ENCODE assay signal across 15 cellular contexts in genomic region chr19:43229315-43229714, GRCh38. TPM values are rescaled to one million over a fixed set of nuclear protein-coding genes. Genes with fewer than 3 reads are reported as not detected.
A peak's percentile ranks its signal among the peaks of the same experiment; 100 is the strongest.
DNase-seq lines count a peak whose midpoint lies in the region; ATAC-seq, FAIRE-seq and TF ChIP-seq lines count a peak whose summit lies in the region.
"Had no signal": no experiment of that assay in that cellular context is flagged by ENCODE, and none has a peak within 500 bp of the region (broad histone marks: within the 10 kb centered on the region; RNA-seq: fewer than 3 reads in every experiment).

No MANE protein-coding gene starts in this region.

- CTCF ChIA-PET in H1 (lab: Charles Lee; ENCODE audit: partially characterized antibody): no interaction called here

- no peak overlapping the region for H3K4me2 ChIP-seq in OCI-LY3 (ENCODE audit: low read length)
- no peak overlapping the region for H3K4me2 ChIP-seq in H1 (ENCODE audit: insufficient read depth in 1 of 2, low read depth in 2 of 2, low read length in 2 of 2)
- no peak overlapping the region for H3K4me2 ChIP-seq in H9 (ENCODE audit: insufficient read depth, insufficient read length, low read length)

- H3K4ac ChIP-seq in H1 (replicated peaks; ENCODE audit: insufficient read length, low read depth, low read length) (no peak overlapping the region), H9 (ENCODE audit: low read depth, low read length) (no peak overlapping the region)

- H4K5ac ChIP-seq in H1 (ENCODE audit: insufficient read length, low read depth, low read length) (no peak overlapping the region), H9 (ENCODE audit: insufficient read length, low read depth, low read length) (no peak overlapping the region)

- H4K91ac ChIP-seq in H1 (replicated peaks; ENCODE audit: insufficient read length, low read length) (no peak overlapping the region), H9 (ENCODE audit: insufficient read length, low read depth, low read length) (no peak overlapping the region)

- TF ChIP-seq CTCF in AG09319 (IDR thresholded peaks at IDR 0.05; ENCODE audit: low read depth, low read length) (peak; percentile 15), OCI-LY3 (IDR thresholded peaks at IDR 0.05; ENCODE audit: low read depth, low read length) (peak; percentile 65), H1 (IDR thresholded peaks at IDR 0.05; ENCODE audit: control extremely low read depth in 1 of 3, insufficient read depth in 1 of 3, low read depth in 1 of 3, low read length in 3 of 3) (0 out of 4 replicates have a peak, but pooled peaks of 1 of the 3 experiments have one; percentile 6), H9 (conservative IDR thresholded peaks at IDR 0.05) (no peak)

- DNase-seq in AG09319 (ENCODE audit: extremely low read depth, low read depth) (no peak), HCEC 1CT (peak; percentile 8), H1 (ENCODE audit: low read depth in 1 of 2, low spot score in 2 of 2) (no peak), H9 (no peak), islet precursor cell (no peak)
- DNase-seq in activated CD4-positive, alpha-beta T cell treated with anti-CD3 and anti-CD28 coated beads for 4 hours: no peak
- DNase-seq: activated CD4-positive, alpha-beta T cell treated with anti-CD3 and anti-CD28 coated beads, Interleukin-2, amount 50 U/mL, for 4 hours; immature natural killer cell; NCI-H1436 had no signal

- H3K18ac ChIP-seq in H1 (ENCODE audit: extremely low read depth, low read length) (no peak overlapping the region), H9 (ENCODE audit: insufficient read length, low read depth, low read length) (no peak overlapping the region)

- no peak overlapping the region for H2AK5ac ChIP-seq in H1 (ENCODE audit: low read depth, low read length)
- no peak overlapping the region for H2AK5ac ChIP-seq in H9 (ENCODE audit: insufficient read length, low read length)

- no peak for TF ChIP-seq EP300 in H1 (IDR thresholded peaks at IDR 0.05; ENCODE audit: borderline replicate concordance in 1 of 2, low read depth in 2 of 2, low read length in 2 of 2)

- POLR2A ChIA-PET in H1 (lab: Charles Lee; ENCODE audit: partially characterized antibody): no interaction called here

- no peak overlapping the region for H2BK5ac ChIP-seq in H1 (ENCODE audit: low read depth, low read length)
- no peak overlapping the region for H2BK5ac ChIP-seq in H9 (ENCODE audit: insufficient read length, low read length)

- H3K9me3 ChIP-seq in OCI-LY3 (ENCODE audit: insufficient read depth, low read length) (no peaks in the 10 kb centered on the region), H1 (ENCODE audit: insufficient read depth in 2 of 2, low read depth in 1 of 2, low read length in 1 of 2) (peaks cover 19 to 38% of the 10 kb centered on the region in 2 experiments; a peak in 3 of 4 replicates), H9 (ENCODE audit: control insufficient read depth, low read depth, low read length) (peaks cover 9% of the 10 kb centered on the region)

- WGBS in H1 (ENCODE audit: extremely low coverage in 1 of 2, insufficient coverage in 1 of 2, insufficient read length in 1 of 2, insufficient replicate concordance in 2 of 2, low coverage in 1 of 2, low lambda C conversion rate in 2 of 2, missing lambda C conversion rate in 1 of 2), 2 experiments: 78% methylated on average over 2 of the region's 2 CpGs; no CpG with 5 or more reads in 1 of the 2 experiments
- WGBS in H9 (ENCODE audit: extremely low coverage, insufficient read length, low lambda C conversion rate): no CpG with 5 or more reads among the region's 2 CpGs

- H2BK15ac ChIP-seq in H1 (ENCODE audit: low read length): no peak overlapping the region
- no peak overlapping the region for H2BK15ac ChIP-seq in H9 (ENCODE audit: low read depth, low read length)

- H3K27me3 ChIP-seq in OCI-LY3 (ENCODE audit: low read depth, low read length): no peaks in the 10 kb centered on the region; the same call in 1 of the 2 replicates
- no peaks in the 10 kb centered on the region for H3K27me3 ChIP-seq in H1 (replicated peaks in 1 of 4; ENCODE audit: control insufficient read depth in 3 of 4, extremely low read depth in 1 of 4, insufficient read depth in 3 of 4, low read length in 3 of 4)
- no peaks in the 10 kb centered on the region for H3K27me3 ChIP-seq in H9 (ENCODE audit: insufficient read depth, low read length)

- H3K79me1 ChIP-seq in H1 (ENCODE audit: low read depth, low read length): no peaks in the 10 kb centered on the region
- no peaks in the 10 kb centered on the region for H3K79me1 ChIP-seq in H9 (ENCODE audit: insufficient read depth, low read depth, low read length, poor library complexity, severe bottlenecking)

- no peak for TF ChIP-seq POLR2A in H1 (IDR thresholded peaks at IDR 0.05; ENCODE audit: control extremely low read depth in 1 of 2, low read depth in 2 of 2, low read length in 2 of 2)

- H3T11ph ChIP-seq in H9 (ENCODE audit: low read length): no peak overlapping the region

- no peak overlapping the region for H3K4me3 Mint-ChIP-seq in H9
- H3K4me3 Mint-ChIP-seq: CD14-positive monocyte, immature natural killer cell had no signal

- H2BK120ac ChIP-seq in H1 (replicated peaks; ENCODE audit: low read depth, low read length) (no peak overlapping the region), H9 (ENCODE audit: low read depth, low read length, poor library complexity, severe bottlenecking) (no peak overlapping the region)

- ATAC-seq in GM21390 (IDR thresholded peaks at IDR 0.05; ENCODE audit: unreplicated experiment): no peak
- ATAC-seq: sciatic nerve had no signal

- H3K56ac ChIP-seq in H1 (replicated peaks; ENCODE audit: insufficient read length, low read depth, low read length): no peak overlapping the region
- no peak overlapping the region for H3K56ac ChIP-seq in H9 (ENCODE audit: insufficient read length, low read depth, low read length)

- FAIRE-seq in H1 (lab: Jason Lieb, UNC): no peak

- H2AFZ ChIP-seq in OCI-LY3 (ENCODE audit: low read depth, low read length) (no peak overlapping the region), H1 (ENCODE audit: low read length) (no peak overlapping the region), H9 (ENCODE audit: low read length) (no peak overlapping the region)

- H3K36me3 ChIP-seq in OCI-LY3 (replicated peaks; ENCODE audit: low read depth, low read length) (no peaks in the 10 kb centered on the region), H1 (ENCODE audit: control insufficient read depth in 2 of 4, insufficient read depth in 4 of 4, low read length in 3 of 4) (no peaks in the 10 kb centered on the region)

- no peaks in the 10 kb centered on the region for H3K79me2 ChIP-seq in OCI-LY3 (ENCODE audit: low read length)
- no peaks in the 10 kb centered on the region for H3K79me2 ChIP-seq in H1 (ENCODE audit: control insufficient read depth in 1 of 2, insufficient read depth in 2 of 2, low read length in 2 of 2)
- H3K79me2 ChIP-seq in H9 (ENCODE audit: insufficient read depth, low read length): no peaks in the 10 kb centered on the region

- no peak overlapping the region for H4K8ac ChIP-seq in H1 (ENCODE audit: extremely low read depth, insufficient read depth, low read length)
- H4K8ac ChIP-seq in H9 (replicated peaks; ENCODE audit: insufficient read length, low read depth, low read length): no peak overlapping the region

- peaks cover 50 to 68% of the 10 kb centered on the region in 2 experiments for H3K9me3 Mint-ChIP-seq in H9

- H3K4me3 ChIP-seq in OCI-LY3 (ENCODE audit: low read length): no peak overlapping the region
- no peak overlapping the region for H3K4me3 ChIP-seq in H1 (ENCODE audit: extremely low read depth in 1 of 4, insufficient read depth in 2 of 4, low read depth in 3 of 4, low read length in 4 of 4)

- TF ChIP-seq RAD21 in H1 (IDR thresholded peaks at IDR 0.05 in 1 of 2, conservative IDR thresholded peaks at IDR 0.05 in 1 of 2; ENCODE audit: low read depth in 2 of 2, low read length in 2 of 2): peak; percentile 33 to 38

- H2BK20ac ChIP-seq in H1 (ENCODE audit: low read length) (no peak overlapping the region), H9 (ENCODE audit: low read depth, low read length, poor library complexity, severe bottlenecking) (no peak overlapping the region)

- H4K20me1 ChIP-seq in OCI-LY3 (ENCODE audit: insufficient read depth, low read length): no peaks in the 10 kb centered on the region
- no peaks in the 10 kb centered on the region for H4K20me1 ChIP-seq in H1 (replicated peaks in 1 of 2; ENCODE audit: control insufficient read depth in 1 of 2, insufficient read depth in 2 of 2, low read length in 2 of 2)
- no peaks in the 10 kb centered on the region for H4K20me1 ChIP-seq in H9 (ENCODE audit: control insufficient read depth, insufficient read depth, insufficient read length)

- H3K27ac ChIP-seq in OCI-LY3 (ENCODE audit: low read length) (no peak overlapping the region), H1 (ENCODE audit: low read depth, low read length) (no peak overlapping the region), H9 (ENCODE audit: insufficient read length, low read depth, low read length) (no peak overlapping the region)

- H3K4me1 Mint-ChIP-seq in H9: no peaks in the 10 kb centered on the region
- H3K4me1 Mint-ChIP-seq: CD14-positive monocyte, immature natural killer cell had no signal

- no peaks in the 10 kb centered on the region; the same call in 1 of the 2 replicates for H3K27me3 Mint-ChIP-seq in H9 (ENCODE audit: low read depth)

- no peak overlapping the region for H3K27ac Mint-ChIP-seq in H9
- H3K27ac Mint-ChIP-seq: CD14-positive monocyte, immature natural killer cell had no signal

- H3K9ac ChIP-seq in OCI-LY3 (ENCODE audit: low read length) (no peak overlapping the region), H1 (replicated peaks in 1 of 4; ENCODE audit: extremely low read depth in 1 of 4, low read depth in 3 of 4, low read length in 3 of 4) (no peak overlapping the region), H9 (ENCODE audit: extremely low read depth, insufficient read length, low read length) (no peak overlapping the region)

- peaks cover 0 to 5% (median 0%) of the 10 kb centered on the region in 3 experiments; a peak in 2 of 7 replicates for H3K36me3 Mint-ChIP-seq in H9 (ENCODE audit: insufficient read depth in 1 of 3, low read depth in 3 of 3)
- H3K36me3 Mint-ChIP-seq: CD14-positive monocyte had no signal

- H3K23me2 ChIP-seq in H1 (ENCODE audit: low read depth, low read length) (no peaks in the 10 kb centered on the region), H9 (ENCODE audit: insufficient read length, low read depth, low read length, poor library complexity, severe bottlenecking) (no peaks in the 10 kb centered on the region)

- 0 out of 2 replicates have a peak, but pooled peaks cover 2% of the 10 kb centered on the region for H3K4me1 ChIP-seq in OCI-LY3 (ENCODE audit: low read length)
- no peaks in the 10 kb centered on the region for H3K4me1 ChIP-seq in H1 (replicated peaks in 1 of 4; ENCODE audit: control insufficient read depth in 3 of 4, insufficient read depth in 4 of 4, low read length in 3 of 4)
- no peaks in the 10 kb centered on the region for H3K4me1 ChIP-seq in H9 (ENCODE audit: insufficient read depth, low read length)

- H3K14ac ChIP-seq in H1 (ENCODE audit: insufficient read length): no peak overlapping the region
- H3K14ac ChIP-seq in H9 (ENCODE audit: insufficient read depth, low read length): no peak overlapping the region

- H3K23ac ChIP-seq in H1 (ENCODE audit: insufficient read length) (no peak overlapping the region), H9 (ENCODE audit: insufficient read length, low read depth, low read length) (no peak overlapping the region)

- no peak overlapping the region for H2BK12ac ChIP-seq in H1 (ENCODE audit: low read depth, low read length)
- no peak overlapping the region for H2BK12ac ChIP-seq in H9 (ENCODE audit: insufficient read length, low read depth, low read length)

RNA-seq across cellular contexts. Expression of gene PSG4, which starts 23.9 kb away (rescaled TPM):
- not detected in 2 replicates for total RNA-seq in H1 (2021; fragmentation: NEBNext Ultra II Directional; extraction: Animal tissue kit (Norgen Biotek cat#: 25700))
- not detected in 2 replicates for polyA plus RNA-seq in H1 (2011; rRNA removed)
- not detected for polyA plus RNA-seq in H1 (2011; cell fraction: cytosol; rRNA removed)
- not detected for polyA plus RNA-seq in H1 (2011; cell fraction: nucleus; rRNA removed)
- polyA plus RNA-seq in H1 (2012, experiment 1 of 2): not detected in 4 replicates
- not detected for polyA plus RNA-seq in H1 (2012, experiment 2 of 2)
- not detected for polyA plus RNA-seq in H1 (2013, experiment 1 of 2)
- not detected for polyA plus RNA-seq in H1 (2013, experiment 2 of 2)
- polyA minus RNA-seq in H1 (2011; rRNA and poly(A)+ RNA removed): not detected in 2 replicates
- polyA minus RNA-seq in H1 (2011; cell fraction: cytosol; rRNA and poly(A)+ RNA removed): not detected
- not detected for polyA minus RNA-seq in H1 (2011; cell fraction: nucleus; rRNA and poly(A)+ RNA removed)
- not detected in 2 replicates for total RNA-seq in H9 (2021)
- total RNA-seq: chondrocyte, sciatic nerve, subcutaneous adipose tissue had no signal
- polyA plus RNA-seq: CD14-positive monocyte, immature natural killer cell had no signal

RNA-seq across cellular contexts. Expression of gene PSG9, which starts 40.0 kb away (rescaled TPM):
- total RNA-seq in H1 (2021; fragmentation: NEBNext Ultra II Directional; extraction: Animal tissue kit (Norgen Biotek cat#: 25700)): not detected in 2 replicates
- not detected in 2 replicates for polyA plus RNA-seq in H1 (2011; rRNA removed)
- polyA plus RNA-seq in H1 (2011; cell fraction: cytosol; rRNA removed): not detected
- polyA plus RNA-seq in H1 (2011; cell fraction: nucleus; rRNA removed): not detected
- polyA plus RNA-seq in H1 (2012, experiment 1 of 2): not detected in 4 replicates
- not detected for polyA plus RNA-seq in H1 (2012, experiment 2 of 2)
- polyA plus RNA-seq in H1 (2013, experiment 1 of 2): not detected
- not detected for polyA plus RNA-seq in H1 (2013, experiment 2 of 2)
- not detected in 2 replicates for polyA minus RNA-seq in H1 (2011; rRNA and poly(A)+ RNA removed)
- polyA minus RNA-seq in H1 (2011; cell fraction: cytosol; rRNA and poly(A)+ RNA removed): not detected
- not detected for polyA minus RNA-seq in H1 (2011; cell fraction: nucleus; rRNA and poly(A)+ RNA removed)
- not detected in 2 replicates for total RNA-seq in H9 (2021)
- total RNA-seq: chondrocyte, sciatic nerve, subcutaneous adipose tissue had no signal
- polyA plus RNA-seq: CD14-positive monocyte, immature natural killer cell had no signal

RNA-seq across cellular contexts. Expression of gene PSG5, which starts 43.0 kb away (rescaled TPM):
- not detected in 2 replicates for total RNA-seq in H1 (2021; fragmentation: NEBNext Ultra II Directional; extraction: Animal tissue kit (Norgen Biotek cat#: 25700))
- not detected in 2 replicates for polyA plus RNA-seq in H1 (2011; rRNA removed)
- polyA plus RNA-seq in H1 (2011; cell fraction: cytosol; rRNA removed): not detected
- not detected for polyA plus RNA-seq in H1 (2011; cell fraction: nucleus; rRNA removed)
- polyA plus RNA-seq in H1 (2012, experiment 1 of 2): not detected in 4 replicates
- polyA plus RNA-seq in H1 (2012, experiment 2 of 2): not detected
- not detected for polyA plus RNA-seq in H1 (2013, experiment 1 of 2)
- not detected for polyA plus RNA-seq in H1 (2013, experiment 2 of 2)
- not detected in 2 replicates for polyA minus RNA-seq in H1 (2011; rRNA and poly(A)+ RNA removed)
- not detected for polyA minus RNA-seq in H1 (2011; cell fraction: cytosol; rRNA and poly(A)+ RNA removed)
- polyA minus RNA-seq in H1 (2011; cell fraction: nucleus; rRNA and poly(A)+ RNA removed): not detected
- not detected in 2 replicates for total RNA-seq in H9 (2021)
- total RNA-seq: chondrocyte, sciatic nerve, subcutaneous adipose tissue had no signal
- polyA plus RNA-seq: CD14-positive monocyte, immature natural killer cell had no signal
